In the genomic region with DNA sequence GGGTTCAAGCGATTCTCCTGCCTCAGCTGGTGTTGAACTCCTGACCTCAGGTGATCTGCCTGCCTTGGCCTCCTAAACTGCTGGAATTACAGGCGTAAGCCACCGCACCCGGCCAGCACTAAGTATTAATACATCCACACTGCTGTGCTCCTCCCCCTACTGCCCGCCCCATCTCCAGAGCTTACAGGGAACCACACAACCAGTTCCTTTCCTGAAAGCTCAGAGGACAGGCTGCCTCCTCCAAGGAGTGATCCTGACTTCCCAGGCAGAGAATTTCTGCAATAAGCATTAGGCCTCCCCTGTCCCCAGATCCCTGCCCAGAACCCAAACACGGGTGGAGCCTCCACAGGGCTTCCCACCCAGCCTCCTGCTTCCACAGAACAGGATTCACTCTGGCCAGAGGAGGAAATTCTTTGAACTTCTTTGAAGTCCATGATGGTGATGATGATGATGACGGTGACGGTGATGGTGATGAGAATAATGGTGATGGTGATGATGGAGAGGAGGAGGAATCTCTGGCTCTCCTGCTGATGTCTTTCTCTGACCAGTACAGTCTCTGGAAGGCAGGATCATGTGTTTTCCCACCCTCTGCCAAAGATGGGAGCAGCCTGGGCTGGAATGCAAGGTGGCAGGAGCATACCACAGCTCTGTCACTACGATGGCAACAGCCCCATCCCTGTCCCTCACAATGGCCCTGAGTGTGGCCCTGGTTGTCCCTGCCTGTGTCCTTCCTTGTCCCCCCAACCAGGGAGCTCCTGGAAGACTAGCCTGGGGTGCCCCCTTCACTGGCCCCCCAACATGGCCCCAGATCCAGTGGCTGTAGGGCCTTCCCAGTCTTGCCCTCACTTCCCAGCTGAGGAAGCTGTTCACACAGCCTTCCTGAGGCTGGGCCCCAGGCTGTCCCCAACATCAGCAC, we compare ENCODE assay signal across 23 cellular contexts. TPM values are rescaled to one million over a fixed set of nuclear protein-coding genes. Genes with fewer than 3 reads are reported as not detected.
DNase-seq lines count a peak whose midpoint lies in the region; ATAC-seq, FAIRE-seq and TF ChIP-seq lines count a peak whose summit lies in the region.
"Had no signal": no experiment of that assay in that cellular context is flagged by ENCODE, and none has a peak within 500 bp of the region (broad histone marks: within the 10 kb centered on the region; RNA-seq: fewer than 3 reads in every experiment).

No MANE protein-coding gene starts in this region.

- intact Hi-C loops in activated B cell treated with CpG ODN at 0.5 μM for 24 hours (cut with micrococcal nuclease) (loop anchor here (5.0 kb wide), 2 partner anchors 47 to 222 kb away; a partner anchor contains a TSS), HepG2 (cut with micrococcal nuclease; ENCODE audit: unreplicated experiment) (loop anchor here (2.0 to 5.0 kb wide), 2 partner anchors 33 to 88 kb away; a partner anchor contains a TSS)

- WGBS in HepG2 (ENCODE audit: low lambda C conversion rate): 60% methylated on average over 8 of the region's 9 CpGs

- H3K4me3 ChIP-seq in HepG2 (replicated peaks in 1 of 3; ENCODE audit: insufficient read depth in 1 of 3, low read depth in 2 of 3, low read length in 3 of 3): peak overlapping the region in 1 of 3 experiments; percentile 43; a peak in 1 of 6 replicates
- H3K4me3 ChIP-seq: PC-9, testis had no signal

- no peaks in the 10 kb centered on the region; the same call in 1 of the 2 replicates for H4K20me1 ChIP-seq in HepG2 (ENCODE audit: insufficient read depth, low read length)

- H3K4me2 ChIP-seq in HepG2 (ENCODE audit: low read depth, low read length): peak overlapping the region; percentile 59
- H3K4me2 ChIP-seq: KMS-11, PC-9 had no signal

- no peaks in the 10 kb centered on the region for H3K9me3 Mint-ChIP-seq in activated B cell treated with CpG ODN at 0.5 μM for 24 hours
- H3K9me3 Mint-ChIP-seq: activated CD4-positive, alpha-beta memory T cell treated with anti-CD3 and anti-CD28 coated beads, Interleukin-2, amount 10 ng/mL, durations not matched to agents 7 days and 5 days; effector memory CD8-positive, alpha-beta T cell had no signal

- H3K36me3 ChIP-seq in HepG2 (replicated peaks in 1 of 2; ENCODE audit: control insufficient read depth in 1 of 2, insufficient read depth in 2 of 2, low read length in 2 of 2): no peaks in the 10 kb centered on the region

- ATAC-seq in activated B cell treated with CpG ODN at 0.5 μM for 24 hours (ENCODE audit: low read depth) (no peak), HepG2 (peak; percentile 23), HG02870 (IDR thresholded peaks at IDR 0.05; ENCODE audit: unreplicated experiment) (no peak), HG02938 (IDR thresholded peaks at IDR 0.05; ENCODE audit: unreplicated experiment) (no peak)
- ATAC-seq: effector memory CD8-positive, alpha-beta T cell had no signal

- POLR2A ChIA-PET in activated B cell treated with CpG ODN at 0.5 μM for 24 hours (lab: Charles Lee): interaction anchor here (0.7 to 1.0 kb wide), 3 partner anchors 44 to 51 kb away, joined by 3 to 5 read pairs (median 3); no protein-coding TSS in a partner anchor
- POLR2A ChIA-PET in HepG2 (lab: Yijun Ruan, JAX): no interaction called here

- no peaks in the 10 kb centered on the region for H3K9me3 ChIP-seq in HepG2 (ENCODE audit: low read length)
- H3K9me3 ChIP-seq: testis had no signal

- H3K36me3 Mint-ChIP-seq in activated B cell treated with CpG ODN at 0.5 μM for 24 hours (ENCODE audit: low read depth): peaks cover 12% of the 10 kb centered on the region

- TF ChIP-seq RAD21 in HepG2 (CRISPR knock-in tag; IDR thresholded peaks at IDR 0.05): no peak

- no peak overlapping the region; the same call in 1 of the 2 replicates for H3K9ac ChIP-seq in HepG2 (ENCODE audit: insufficient read depth, low read depth, low read length)
- H3K9ac ChIP-seq: KMS-11 had no signal

- no TSS peak for BruUV-seq in HepG2 (replicated peaks; lab: Mats Ljungman, UMichigan)

- no peaks in the 10 kb centered on the region for H3K27me3 Mint-ChIP-seq in activated B cell treated with CpG ODN at 0.5 μM for 24 hours
- H3K27me3 Mint-ChIP-seq: activated CD4-positive, alpha-beta memory T cell treated with anti-CD3 and anti-CD28 coated beads, Interleukin-2, amount 10 ng/mL, durations not matched to agents 7 days and 5 days had no signal

- no peak overlapping the region for H2AFZ ChIP-seq in HepG2 (ENCODE audit: low read length)
- H2AFZ ChIP-seq: PC-9 had no signal

- TF ChIP-seq POLR2A in HepG2 (IDR thresholded peaks at IDR 0.05; ENCODE audit: insufficient read depth in 1 of 2, low read depth in 2 of 2, low read length in 2 of 2): no peak

- peaks cover 59% of the 10 kb centered on the region for H3K4me1 ChIP-seq in HepG2 (ENCODE audit: insufficient read depth, low read length)
- H3K4me1 ChIP-seq: testis had no signal

- DNase-seq in NCI-H82 (lab: John Stamatoyannopoulos, UW): peak; percentile 58
- DNase-seq in NCI-H82 treated with DMSO at 0.1 percent for 48 hours (lab: John Stamatoyannopoulos, UW; ENCODE audit: unreplicated experiment): no peak
- peak; percentile 13 for DNase-seq in activated B cell treated with CpG ODN at 0.5 μM for 24 hours
- no peak for DNase-seq in HepG2 (ENCODE audit: low spot score)
- peak; percentile 14 for DNase-seq in stimulated activated CD8-positive, alpha-beta memory T cell treated with anti-CD3 and anti-CD28 coated beads, Interleukin-4, amount 100 ng/mL, for 48 hours
- no peak for DNase-seq in SHP77 treated with DMSO at 0.1 percent for 48 hours (lab: John Stamatoyannopoulos, UW)
- DNase-seq: activated CD4-positive, alpha-beta memory T cell treated with anti-CD3 and anti-CD28 coated beads, Interleukin-2, amount 10 ng/mL, durations not matched to agents 7 days and 5 days; activated gamma-delta T cell; Calu3; effector memory CD8-positive, alpha-beta T cell; hippocampal formation; kidney glomerular epithelial cell; NCI-H2107; NCI-H69; occipital lobe; PC-9; stimulated activated CD4-positive, alpha-beta T cell treated with anti-CD3 and anti-CD28 coated beads, Interleukin-4, amount 100 ng/mL, for 1 hour; testis had no signal

- in situ Hi-C loops in HepG2 (cut with HindIII; ENCODE audit: extremely low pct_ligation_motif_present, low pct_unique_long_range_greater_than_20kb): loop anchor here (5.0 to 10.0 kb wide), 3 partner anchors 53 to 296 kb away; a partner anchor contains a TSS

- CTCF ChIA-PET in activated B cell treated with CpG ODN at 0.5 μM for 24 hours (lab: Charles Lee): interaction anchor here (1.6 kb wide), 2 partner anchors 89 to 299 kb away, joined by 3 to 6 read pairs; no protein-coding TSS in a partner anchor
- CTCF ChIA-PET in HepG2 (lab: Yijun Ruan, JAX; ENCODE audit: low intra/inter-chr PET ratio, low total read pairs): no interaction called here

- no peak for TF ChIP-seq EP300 in HepG2 (IDR thresholded peaks at IDR 0.05; ENCODE audit: low read depth in 2 of 2, low read length in 2 of 2)
- TF ChIP-seq EP300 in HepG2 (CRISPR knock-in tag; IDR thresholded peaks at IDR 0.05; ENCODE audit: borderline replicate concordance): no peak

- H3K4me3 Mint-ChIP-seq in activated B cell treated with CpG ODN at 0.5 μM for 24 hours: no peak overlapping the region
- H3K4me3 Mint-ChIP-seq: activated CD4-positive, alpha-beta memory T cell treated with anti-CD3 and anti-CD28 coated beads, Interleukin-2, amount 10 ng/mL, durations not matched to agents 7 days and 5 days; effector memory CD8-positive, alpha-beta T cell had no signal

- peaks cover 21% of the 10 kb centered on the region for H3K4me1 Mint-ChIP-seq in activated B cell treated with CpG ODN at 0.5 μM for 24 hours
- H3K4me1 Mint-ChIP-seq: activated CD4-positive, alpha-beta memory T cell treated with anti-CD3 and anti-CD28 coated beads, Interleukin-2, amount 10 ng/mL, durations not matched to agents 7 days and 5 days had no signal

- no peak for FAIRE-seq in HepG2 (lab: Jason Lieb, UNC)
- FAIRE-seq: GM12891 had no signal

- peak overlapping the region; percentile 52 for H3K27ac ChIP-seq in HepG2 (ENCODE audit: extremely low read length, insufficient read depth, low read length)
- H3K27ac ChIP-seq: 22Rv1, KMS-11, PC-9, testis had no signal

- no peak for TF ChIP-seq CTCF in activated B cell treated with CpG ODN at 0.5 μM for 24 hours (IDR thresholded peaks at IDR 0.05)
- no peak; the same call in 1 of the 2 replicates for TF ChIP-seq CTCF in HepG2 (CRISPR knock-in tag; IDR thresholded peaks at IDR 0.05)

- H3K27ac Mint-ChIP-seq in activated B cell treated with CpG ODN at 0.5 μM for 24 hours: peak overlapping the region; percentile 3
- H3K27ac Mint-ChIP-seq: activated CD4-positive, alpha-beta memory T cell treated with anti-CD3 and anti-CD28 coated beads, Interleukin-2, amount 10 ng/mL, durations not matched to agents 7 days and 5 days; effector memory CD8-positive, alpha-beta T cell had no signal

- no peaks in the 10 kb centered on the region for H3K79me2 ChIP-seq in HepG2 (ENCODE audit: insufficient read depth, low read length)

- peaks cover 2 to 11% of the 10 kb centered on the region in 2 experiments; a peak in 3 of 5 replicates for H3K27me3 ChIP-seq in HepG2 (ENCODE audit: control insufficient read depth in 1 of 2, insufficient read depth in 2 of 2, low read length in 2 of 2)
- H3K27me3 ChIP-seq: testis had no signal

TF ChIP-seq in HepG2, 621 proteins besides CTCF, POLR2A, EP300 and RAD21 (continues in another document):
- TF ChIP-seq RXRA (CRISPR knock-in tag; IDR thresholded peaks at IDR 0.05): no peak

RNA-seq across cellular contexts. Expression of a gene that starts 33.5 kb away (rescaled TPM):
- total RNA-seq in activated B cell treated with CpG ODN at 0.5 μM for 24 hours: 80.6 and 85.2 TPM in 2 replicates
- 19.8 and 34.7 TPM in 2 replicates for total RNA-seq in HepG2 (2016; rRNA removed; fragmentation: Illumina TruSeq; extraction: Trizol)
- total RNA-seq in HepG2 (2016; cell fraction: cytosol; rRNA removed; fragmentation: Illumina TruSeq; extraction: Trizol; ENCODE audit: low read depth): 34.0 and 36.2 TPM in 2 replicates
- total RNA-seq in HepG2 (2016; cell fraction: insoluble cytoplasmic fraction; rRNA removed; fragmentation: Illumina TruSeq; extraction: Trizol): 18.0 and 33.5 TPM in 2 replicates
- 53.9 and 59.1 TPM in 2 replicates for total RNA-seq in HepG2 (2016; cell fraction: membrane; rRNA removed; fragmentation: Illumina TruSeq; extraction: Trizol)
- 30.6 and 34.3 TPM in 2 replicates for total RNA-seq in HepG2 (2016; cell fraction: nucleus; rRNA removed; fragmentation: Illumina TruSeq; extraction: Trizol)
- 129 and 152 TPM in 2 replicates for polyA plus RNA-seq in HepG2 (2011; rRNA removed)
- 93.4 and 108 TPM in 2 replicates for polyA plus RNA-seq in HepG2 (2011; cell fraction: cytosol; rRNA removed)
- 285 and 291 TPM in 2 replicates for polyA plus RNA-seq in HepG2 (2011; cell fraction: nucleus; rRNA removed)
- polyA plus RNA-seq in HepG2 (2012): 60.9 and 83.8 TPM in 2 replicates
- 40.2 and 42.9 TPM in 2 replicates for polyA plus RNA-seq in HepG2 (2016; cell fraction: cytosol; fragmentation: Illumina TruSeq; extraction: Trizol; ENCODE audit: low read depth)
- polyA plus RNA-seq in HepG2 (2016; cell fraction: insoluble cytoplasmic fraction; fragmentation: Illumina TruSeq; extraction: Trizol; ENCODE audit: low read depth): 27.5 and 37.1 TPM in 2 replicates
- polyA plus RNA-seq in HepG2 (2016; cell fraction: membrane; fragmentation: Illumina TruSeq; extraction: Trizol; ENCODE audit: low read depth): 58.9 and 59.0 TPM in 2 replicates
- polyA plus RNA-seq in HepG2 (2016; cell fraction: nucleus; fragmentation: Illumina TruSeq; extraction: Trizol; ENCODE audit: insufficient read depth, low read depth): 67.4 and 77.3 TPM in 2 replicates
- 116 and 242 TPM in 2 replicates for polyA minus RNA-seq in HepG2 (2011; rRNA and poly(A)+ RNA removed; ENCODE audit: low replicate concordance)
- 54.0 and 54.3 TPM in 2 replicates for polyA minus RNA-seq in HepG2 (2011; cell fraction: cytosol; rRNA and poly(A)+ RNA removed)
- polyA minus RNA-seq in HepG2 (2011; cell fraction: nucleus; rRNA and poly(A)+ RNA removed): 69.5 and 90.5 TPM in 2 replicates

Comparison
In these comparisons a context has a peak if more than half of its experiments do, and no peak if none do; other contexts are left out.
1. DNase-seq: peak in NCI-H82 (single experiment), activated B cell treated with CpG ODN at 0.5 μM for 24 hours (single experiment) and stimulated activated CD8-positive, alpha-beta memory T cell treated with anti-CD3 and anti-CD28 coated beads, Interleukin-4, amount 100 ng/mL, for 48 hours (single experiment); none in NCI-H82 treated with DMSO at 0.1 percent for 48 hours (single experiment), HepG2 (single experiment) and SHP77 treated with DMSO at 0.1 percent for 48 hours (single experiment).